Comparison of ENCODE assay signal across 17 cellular contexts in genomic region chr15:59739557-59740186, GRCh38. TPM values are rescaled to one million over a fixed set of nuclear protein-coding genes. Genes with fewer than 3 reads are reported as not detected.
DNase-seq lines count a peak whose midpoint lies in the region; ATAC-seq and TF ChIP-seq lines count a peak whose summit lies in the region.
"Had no signal": no experiment of that assay in that cellular context is flagged by ENCODE, and none has a peak within 500 bp of the region (broad histone marks: within the 10 kb centered on the region; RNA-seq: fewer than 3 reads in every experiment).

No MANE protein-coding gene starts in this region.

- H2BK120ac ChIP-seq in H9 (ENCODE audit: low read depth, low read length, poor library complexity, severe bottlenecking) = no peak overlapping the region

- no peak overlapping the region for H3K27ac Mint-ChIP-seq in stimulated activated memory B cell treated with anti-CD40 and anti-IgM and Interleukin-4, amounts not matched to agents 10 μg/mL and 1 μg/mL and 100 μg/mL, for 72 hours
- no peak overlapping the region for H3K27ac Mint-ChIP-seq in H9
- H3K27ac Mint-ChIP-seq in CD4-positive, alpha-beta T cell = no peak overlapping the region
- H3K27ac Mint-ChIP-seq: CD4-positive, CD25-positive, alpha-beta regulatory T cell; HFFc6; IgD-negative memory B cell had no signal

- peak; percentile 23 for ATAC-seq in esophagus mucosa
- ATAC-seq in right lobe of liver = peak; percentile 82 to 91 (median 87)
- no peak for ATAC-seq in stimulated activated memory B cell treated with anti-CD40 and anti-IgM and Interleukin-4, amounts not matched to agents 10 μg/mL and 1 μg/mL and 100 μg/mL, for 72 hours
- ATAC-seq in CD4-positive, alpha-beta T cell (ENCODE audit: poor library complexity) = no peak

- no peak overlapping the region for H2BK12ac ChIP-seq in H9 (ENCODE audit: insufficient read length, low read depth, low read length)

- no peaks in the 10 kb centered on the region for H3K36me3 ChIP-seq in right lobe of liver
- H3K36me3 ChIP-seq: BLaER1, HAP-1 had no signal

- no peak overlapping the region for H3K18ac ChIP-seq in H9 (ENCODE audit: insufficient read length, low read depth, low read length)

- H3K27ac ChIP-seq in right lobe of liver = peak overlapping the region; percentile 67 to 97 (median 94)
- H3K27ac ChIP-seq in H9 (ENCODE audit: insufficient read length, low read depth, low read length) = no peak overlapping the region
- no peak overlapping the region for H3K27ac ChIP-seq in CD4-positive, alpha-beta T cell (ENCODE audit: low read depth, low read length)
- H3K27ac ChIP-seq: 22Rv1, BLaER1, KMS-11 had no signal

- no peak overlapping the region for H3T11ph ChIP-seq in H9 (ENCODE audit: low read length)

- DNase-seq in DMS53 (lab: John Stamatoyannopoulos, UW) (peak; percentile 3), DMS53 treated with DMSO at 0.1 percent for 48 hours (lab: John Stamatoyannopoulos, UW; ENCODE audit: unreplicated experiment) (no peak), right lobe of liver (peak; percentile 88 to 95 (median 95)), H9 (no peak), 8988T (no peak)
- no peak for DNase-seq in CD4-positive, alpha-beta T cell
- DNase-seq: AML-193; CD4-positive, CD25-positive, alpha-beta regulatory T cell; GF-D8; HFFc6 had no signal

- H4K5ac ChIP-seq in H9 (ENCODE audit: insufficient read length, low read depth, low read length) = no peak overlapping the region

- H2AK5ac ChIP-seq in H9 (ENCODE audit: insufficient read length, low read length) = no peak overlapping the region

- H3K4me3 ChIP-seq in right lobe of liver = no peak overlapping the region
- H3K4me3 ChIP-seq: BLaER1, HAP-1 had no signal

- no peak overlapping the region for H3K4me2 ChIP-seq in H9 (ENCODE audit: insufficient read depth, insufficient read length, low read length)
- H3K4me2 ChIP-seq: BLaER1, KMS-11 had no signal

- no peak overlapping the region for H2BK15ac ChIP-seq in H9 (ENCODE audit: low read depth, low read length)

- intact Hi-C loops in right lobe of liver (cut with DNase I) = no loop called here
- intact Hi-C loops in CD4-positive, alpha-beta T cell (cut with DNase I, micrococcal nuclease) = no loop called here

- no peak overlapping the region for H2AFZ ChIP-seq in H9 (ENCODE audit: low read length)

- H4K20me1 ChIP-seq in H9 (ENCODE audit: control insufficient read depth, insufficient read depth, insufficient read length) = no peaks in the 10 kb centered on the region
- H4K20me1 ChIP-seq: BLaER1 had no signal

- no peak overlapping the region for H3K23ac ChIP-seq in H9 (ENCODE audit: insufficient read length, low read depth, low read length)

- CTCF ChIA-PET in CD4-positive, alpha-beta T cell (lab: Charles Lee) = interaction anchor here (1.3 kb wide), 1 partner anchor 12 kb away, joined by 3 read pairs; no protein-coding TSS in a partner anchor

- H3K9me3 ChIP-seq in right lobe of liver (no peaks in the 10 kb centered on the region), H9 (ENCODE audit: control insufficient read depth, low read depth, low read length) (no peaks in the 10 kb centered on the region)
- peaks cover 10% of the 10 kb centered on the region for H3K9me3 ChIP-seq in CD4-positive, alpha-beta T cell (ENCODE audit: control insufficient read depth, low read length)

- no peaks in the 10 kb centered on the region for H3K23me2 ChIP-seq in H9 (ENCODE audit: insufficient read length, low read depth, low read length, poor library complexity, severe bottlenecking)

- H3K4me3 Mint-ChIP-seq in stimulated activated memory B cell treated with anti-CD40 and anti-IgM and Interleukin-4, amounts not matched to agents 10 μg/mL and 1 μg/mL and 100 μg/mL, for 72 hours = no peak overlapping the region
- H3K4me3 Mint-ChIP-seq in H9 = no peak overlapping the region
- no peak overlapping the region for H3K4me3 Mint-ChIP-seq in CD4-positive, alpha-beta T cell
- H3K4me3 Mint-ChIP-seq: CD4-positive, CD25-positive, alpha-beta regulatory T cell; HFFc6; IgD-negative memory B cell had no signal

- no peak overlapping the region for H4K8ac ChIP-seq in H9 (replicated peaks; ENCODE audit: insufficient read length, low read depth, low read length)

- H3K4me1 Mint-ChIP-seq in stimulated activated memory B cell treated with anti-CD40 and anti-IgM and Interleukin-4, amounts not matched to agents 10 μg/mL and 1 μg/mL and 100 μg/mL, for 72 hours = no peaks in the 10 kb centered on the region
- peaks cover 4% of the 10 kb centered on the region in 2 experiments; a peak in 3 of 4 replicates for H3K4me1 Mint-ChIP-seq in H9
- H3K4me1 Mint-ChIP-seq in CD4-positive, alpha-beta T cell (ENCODE audit: low read depth) = no peaks in the 10 kb centered on the region
- H3K4me1 Mint-ChIP-seq: CD4-positive, CD25-positive, alpha-beta regulatory T cell; IgD-negative memory B cell had no signal

- TF ChIP-seq CTCF in right lobe of liver (IDR thresholded peaks at IDR 0.05) (peak; percentile 20 to 47 (median 36)), H9 (conservative IDR thresholded peaks at IDR 0.05) (no peak)
- TF ChIP-seq CTCF in CD4-positive, alpha-beta T cell (IDR thresholded peaks at IDR 0.05) = no peak

- H3K9ac ChIP-seq in H9 (ENCODE audit: extremely low read depth, insufficient read length, low read length) = no peak overlapping the region
- H3K9ac ChIP-seq: BLaER1, KMS-11 had no signal

- H3K4ac ChIP-seq in H9 (ENCODE audit: low read depth, low read length) = no peak overlapping the region

- no peaks in the 10 kb centered on the region for H3K79me2 ChIP-seq in H9 (ENCODE audit: insufficient read depth, low read length)

- H3K79me1 ChIP-seq in H9 (ENCODE audit: insufficient read depth, low read depth, low read length, poor library complexity, severe bottlenecking) = no peaks in the 10 kb centered on the region

- H4K91ac ChIP-seq in H9 (ENCODE audit: insufficient read length, low read depth, low read length) = no peak overlapping the region

- H3K14ac ChIP-seq in H9 (ENCODE audit: insufficient read depth, low read length) = no peak overlapping the region

- no peak overlapping the region for H3K56ac ChIP-seq in H9 (ENCODE audit: insufficient read length, low read depth, low read length)

- no peak for TF ChIP-seq POLR2A in right lobe of liver (IDR thresholded peaks at IDR 0.05)

- POLR2A ChIA-PET in CD4-positive, alpha-beta T cell (lab: Charles Lee) = no interaction called here

- no peak overlapping the region for H2BK5ac ChIP-seq in H9 (ENCODE audit: insufficient read length, low read length)

- WGBS in right lobe of liver (ENCODE audit: insufficient coverage, low coverage, low lambda C conversion rate, missing lambda C conversion rate) = 23% methylated on average over 15 of the region's 15 CpGs
- no CpG with 5 or more reads among the region's 15 CpGs for WGBS in H9 (ENCODE audit: extremely low coverage, insufficient read length, low lambda C conversion rate)

- H2BK20ac ChIP-seq in H9 (ENCODE audit: low read depth, low read length, poor library complexity, severe bottlenecking) = no peak overlapping the region

- peaks cover 34% of the 10 kb centered on the region for H3K27me3 Mint-ChIP-seq in stimulated activated memory B cell treated with anti-CD40 and anti-IgM and Interleukin-4, amounts not matched to agents 10 μg/mL and 1 μg/mL and 100 μg/mL, for 72 hours
- H3K27me3 Mint-ChIP-seq in H9 (ENCODE audit: low read depth) = peaks cover 5% of the 10 kb centered on the region
- peaks cover 33% of the 10 kb centered on the region for H3K27me3 Mint-ChIP-seq in CD4-positive, alpha-beta T cell

- peaks cover 7% of the 10 kb centered on the region for H3K9me3 Mint-ChIP-seq in stimulated activated memory B cell treated with anti-CD40 and anti-IgM and Interleukin-4, amounts not matched to agents 10 μg/mL and 1 μg/mL and 100 μg/mL, for 72 hours
- H3K9me3 Mint-ChIP-seq in H9 = peaks cover 7 to 13% of the 10 kb centered on the region in 2 experiments; a peak in 4 of 5 replicates
- peaks cover 3% of the 10 kb centered on the region for H3K9me3 Mint-ChIP-seq in CD4-positive, alpha-beta T cell
- H3K9me3 Mint-ChIP-seq: HFFc6 had no signal

- H3K27me3 ChIP-seq in right lobe of liver (no peaks in the 10 kb centered on the region), H9 (ENCODE audit: insufficient read depth, low read length) (no peaks in the 10 kb centered on the region)
- H3K27me3 ChIP-seq in CD4-positive, alpha-beta T cell (ENCODE audit: control insufficient read depth, insufficient read depth, low read length) = no peaks in the 10 kb centered on the region
- H3K27me3 ChIP-seq: BLaER1 had no signal

- H3K4me1 ChIP-seq in right lobe of liver (peaks cover 0 to 31% (median 15%) of the 10 kb centered on the region in 4 donors), H9 (ENCODE audit: insufficient read depth, low read length) (no peaks in the 10 kb centered on the region)
- H3K4me1 ChIP-seq: BLaER1, HAP-1 had no signal

- H3K36me3 Mint-ChIP-seq in stimulated activated memory B cell treated with anti-CD40 and anti-IgM and Interleukin-4, amounts not matched to agents 10 μg/mL and 1 μg/mL and 100 μg/mL, for 72 hours = peaks cover 7% of the 10 kb centered on the region
- peaks cover 0 to 6% (median 5%) of the 10 kb centered on the region in 3 experiments; a peak in 3 of 7 replicates for H3K36me3 Mint-ChIP-seq in H9 (ENCODE audit: insufficient read depth in 1 of 3, low read depth in 3 of 3)
- H3K36me3 Mint-ChIP-seq in CD4-positive, alpha-beta T cell (ENCODE audit: low read depth) = no peaks in the 10 kb centered on the region

RNA-seq across cellular contexts. Expression of gene BNIP2, which starts 50.6 kb away (rescaled TPM):
- total RNA-seq in esophagus mucosa = 39.9 TPM
- 10 to 100 TPM; 23.7 to 54.0 (median 41.0) TPM for total RNA-seq in right lobe of liver
- total RNA-seq in H9 (2021) = 43.0 and 43.5 TPM in 2 replicates
- 100 to 1,000 TPM; 109 TPM for total RNA-seq in CD4-positive, alpha-beta T cell

Comparison
In these comparisons a context has a peak if more than half of its experiments do, and no peak if none do; other contexts are left out.
1. DNase-seq: peak in DMS53 (single experiment) and right lobe of liver (3 of 3); none in DMS53 treated with DMSO at 0.1 percent for 48 hours (single experiment), H9 (single experiment), CD4-positive, alpha-beta T cell (0 of 10) and 8988T (single experiment).
2. ATAC-seq: peak in esophagus mucosa (single experiment) and right lobe of liver (4 of 4); none in stimulated activated memory B cell treated with anti-CD40 and anti-IgM and Interleukin-4, amounts not matched to agents 10 μg/mL and 1 μg/mL and 100 μg/mL, for 72 hours (single experiment) and CD4-positive, alpha-beta T cell (single experiment).
3. H3K27ac ChIP-seq: peak in right lobe of liver (3 of 3); none in H9 (single experiment) and CD4-positive, alpha-beta T cell (single experiment).
4. CTCF ChIP-seq: peak in right lobe of liver (4 of 4); none in H9 (single experiment) and CD4-positive, alpha-beta T cell (single experiment).